29 cellular contexts compared by ENCODE assay signal in genomic region chr11:43927070-43927469, GRCh38. TPM values are rescaled to one million over a fixed set of nuclear protein-coding genes. Genes with fewer than 3 reads are reported as not detected.
DNase-seq lines count a peak whose midpoint lies in the region; ATAC-seq and TF ChIP-seq lines count a peak whose summit lies in the region.
"Had no signal": no experiment of that assay in that cellular context is flagged by ENCODE, and none has a peak within 500 bp of the region (broad histone marks: within the 10 kb centered on the region; RNA-seq: fewer than 3 reads in every experiment).

No MANE protein-coding gene starts in this region.

- H3K27ac Mint-ChIP-seq in H9 = peak overlapping the region in 2 of 3 experiments; percentile 27 to 37; a peak in 1 of 7 replicates
- H3K27ac Mint-ChIP-seq: CD4-positive, alpha-beta memory T cell; HFFc6 had no signal

- H4K5ac ChIP-seq in H9 (ENCODE audit: insufficient read length, low read depth, low read length) = no peak overlapping the region

- no peaks in the 10 kb centered on the region for H4K20me1 ChIP-seq in H9 (ENCODE audit: control insufficient read depth, insufficient read depth, insufficient read length)
- H4K20me1 ChIP-seq: BLaER1 treated with 17β-estradiol and CSF1 and Interleukin-3, amounts not matched to agents 10 nM and 100 nM had no signal

- H3K27me3 ChIP-seq in H9 (ENCODE audit: insufficient read depth, low read length) = no peaks in the 10 kb centered on the region
- no peaks in the 10 kb centered on the region for H3K27me3 ChIP-seq in SJSA1 (replicated peaks)
- H3K27me3 ChIP-seq in testis = no peaks in the 10 kb centered on the region
- H3K27me3 ChIP-seq in right cardiac atrium (ENCODE audit: control insufficient read depth, insufficient read depth) = no peaks in the 10 kb centered on the region
- no peaks in the 10 kb centered on the region for H3K27me3 ChIP-seq in Peyer's patch
- H3K27me3 ChIP-seq: BLaER1 treated with 17β-estradiol and CSF1 and Interleukin-3, amounts not matched to agents 10 nM and 100 nM had no signal

- H3K27ac ChIP-seq in H9 (ENCODE audit: insufficient read length, low read depth, low read length) (no peak overlapping the region), SJSA1 (peak overlapping the region; percentile 61), coronary artery (peak overlapping the region; percentile 91 to 94), testis (peak overlapping the region; percentile 81 to 94), right cardiac atrium (ENCODE audit: low read length) (no peak overlapping the region), Peyer's patch (peak overlapping the region in 1 of 4 donors; percentile 85)
- H3K27ac ChIP-seq: BLaER1 treated with 17β-estradiol and CSF1 and Interleukin-3, amounts not matched to agents 10 nM and 100 nM; GM23248; HL-60; PC-9 had no signal

- H3K4me1 ChIP-seq in H9 (ENCODE audit: insufficient read depth, low read length) (peaks cover 3% of the 10 kb centered on the region; the same call in 1 of the 2 replicates), SJSA1 (replicated peaks) (peaks cover 96% of the 10 kb centered on the region), testis (peaks cover 76% of the 10 kb centered on the region), right cardiac atrium (ENCODE audit: control insufficient read depth, insufficient read depth, low read length) (peaks cover 15% of the 10 kb centered on the region), Peyer's patch (peaks cover 0 to 32% (median 3%) of the 10 kb centered on the region in 4 donors)

- H3K27me3 Mint-ChIP-seq in H9 (ENCODE audit: low read depth) = no peaks in the 10 kb centered on the region
- H3K27me3 Mint-ChIP-seq: CD4-positive, alpha-beta memory T cell had no signal

- no peak overlapping the region for H4K8ac ChIP-seq in H9 (replicated peaks; ENCODE audit: insufficient read length, low read depth, low read length)

- H3K4me1 Mint-ChIP-seq in H9 = peaks cover 27 to 62% of the 10 kb centered on the region in 2 experiments

- H3K23ac ChIP-seq in H9 (ENCODE audit: insufficient read length, low read depth, low read length) = no peak overlapping the region

- H3K9ac ChIP-seq in H9 (ENCODE audit: extremely low read depth, insufficient read length, low read length) = no peak overlapping the region
- H3K9ac ChIP-seq: BLaER1 treated with 17β-estradiol and CSF1 and Interleukin-3, amounts not matched to agents 10 nM and 100 nM; GM23248 had no signal

- no peak overlapping the region for H3K18ac ChIP-seq in H9 (ENCODE audit: insufficient read length, low read depth, low read length)

- no peak overlapping the region for H4K91ac ChIP-seq in H9 (ENCODE audit: insufficient read length, low read depth, low read length)

- no peak overlapping the region for H3T11ph ChIP-seq in H9 (ENCODE audit: low read length)

- WGBS in H9 (ENCODE audit: extremely low coverage, insufficient read length, low lambda C conversion rate) = no CpG with 5 or more reads among the region's 2 CpGs
- WGBS in testis, 2 donors = 80 to 89% methylated on average over 2 of the region's 2 CpGs
- 94% methylated on average over 2 of the region's 2 CpGs for WGBS in right cardiac atrium

- H2BK5ac ChIP-seq in H9 (ENCODE audit: insufficient read length, low read length) = no peak overlapping the region

- no peak overlapping the region for H2BK15ac ChIP-seq in H9 (ENCODE audit: low read depth, low read length)

- H2AFZ ChIP-seq in H9 (ENCODE audit: low read length) = no peak overlapping the region
- H2AFZ ChIP-seq: GM23248, PC-9 had no signal

- no peak overlapping the region for H3K4me3 Mint-ChIP-seq in H9
- H3K4me3 Mint-ChIP-seq: CD4-positive, alpha-beta memory T cell; HFFc6 had no signal

- no peaks in the 10 kb centered on the region for H3K23me2 ChIP-seq in H9 (ENCODE audit: insufficient read length, low read depth, low read length, poor library complexity, severe bottlenecking)

- H3K36me3 Mint-ChIP-seq in H9 (ENCODE audit: insufficient read depth in 1 of 3, low read depth in 3 of 3) = no peaks in the 10 kb centered on the region

- no peak overlapping the region for H3K4ac ChIP-seq in H9 (ENCODE audit: low read depth, low read length)

- H3K36me3 ChIP-seq in SJSA1 = no peaks in the 10 kb centered on the region; the same call in 1 of the 2 replicates
- no peaks in the 10 kb centered on the region for H3K36me3 ChIP-seq in testis (ENCODE audit: low read depth, missing control alignments)
- no peaks in the 10 kb centered on the region for H3K36me3 ChIP-seq in Peyer's patch
- H3K36me3 ChIP-seq: BLaER1 treated with 17β-estradiol and CSF1 and Interleukin-3, amounts not matched to agents 10 nM and 100 nM had no signal

- no peak overlapping the region for H3K56ac ChIP-seq in H9 (ENCODE audit: insufficient read length, low read depth, low read length)

- TF ChIP-seq POLR2A in testis (IDR thresholded peaks at IDR 0.05) = no peak
- TF ChIP-seq POLR2A in Peyer's patch (IDR thresholded peaks at IDR 0.05) = no peak

- no peaks in the 10 kb centered on the region for H3K9me3 ChIP-seq in H9 (ENCODE audit: control insufficient read depth, low read depth, low read length)
- H3K9me3 ChIP-seq in SJSA1 (replicated peaks) = no peaks in the 10 kb centered on the region
- H3K9me3 ChIP-seq in testis = no peaks in the 10 kb centered on the region
- H3K9me3 ChIP-seq in right cardiac atrium (ENCODE audit: control insufficient read depth, low read length) = no peaks in the 10 kb centered on the region
- no peaks in the 10 kb centered on the region for H3K9me3 ChIP-seq in Peyer's patch
- H3K9me3 ChIP-seq: BLaER1 treated with 17β-estradiol and CSF1 and Interleukin-3, amounts not matched to agents 10 nM and 100 nM had no signal

- H2BK20ac ChIP-seq in H9 (ENCODE audit: low read depth, low read length, poor library complexity, severe bottlenecking) = no peak overlapping the region

- TF ChIP-seq CTCF in H9 (conservative IDR thresholded peaks at IDR 0.05) (no peak), coronary artery (IDR thresholded peaks at IDR 0.05) (no peak), testis (IDR thresholded peaks at IDR 0.05) (no peak), Peyer's patch (IDR thresholded peaks at IDR 0.05) (no peak)

- no peak overlapping the region for H3K14ac ChIP-seq in H9 (ENCODE audit: insufficient read depth, low read length)

- no peaks in the 10 kb centered on the region for H3K79me1 ChIP-seq in H9 (ENCODE audit: insufficient read depth, low read depth, low read length, poor library complexity, severe bottlenecking)

- H3K4me3 ChIP-seq in SJSA1 (no peak overlapping the region), coronary artery (no peak overlapping the region), testis (no peak overlapping the region), right cardiac atrium (ENCODE audit: low read length) (no peak overlapping the region), Peyer's patch (no peak overlapping the region)
- H3K4me3 ChIP-seq: BLaER1 treated with 17β-estradiol and CSF1 and Interleukin-3, amounts not matched to agents 10 nM and 100 nM; GM23248; PC-9 had no signal

- intact Hi-C loops in testis (cut with DNase I; ENCODE audit: low total_unique reads) (no loop called here), right cardiac atrium (cut with DNase I) (no loop called here)

- DNase-seq in H9 (no peak), SJSA1 (ENCODE audit: low read depth in 1 of 2, low spot score in 2 of 2) (peak in 1 of 2 experiments; percentile 89), coronary artery (ENCODE audit: low spot score) (peak; percentile 3), testis (no peak), right cardiac atrium (no peak), A172 (ENCODE audit: low spot score) (no peak), Peyer's patch (no peak)
- DNase-seq: CD4-positive, alpha-beta memory T cell; COR-L47; DMS53; GM23248; H7; HFFc6; KBM-7; MV-4-11; NCI-H1105; NCI-H1436 treated with DMSO at 0.1 percent for 48 hours; NCI-H1930; NCI-H2107; NCI-H524 treated with DMSO at 0.1 percent for 48 hours; NCI-H774; PC-9; Right ventricle myocardium superior; RPMI8226 had no signal

- H2BK120ac ChIP-seq in H9 (ENCODE audit: low read depth, low read length, poor library complexity, severe bottlenecking) = no peak overlapping the region

- H2AK5ac ChIP-seq in H9 (ENCODE audit: insufficient read length, low read length) = no peak overlapping the region

- no peak for ATAC-seq in right cardiac atrium

- no peaks in the 10 kb centered on the region for H3K9me3 Mint-ChIP-seq in H9
- H3K9me3 Mint-ChIP-seq: CD4-positive, alpha-beta memory T cell; HFFc6 had no signal

- no peak overlapping the region for H3K4me2 ChIP-seq in H9 (ENCODE audit: insufficient read depth, insufficient read length, low read length)
- H3K4me2 ChIP-seq: BLaER1 treated with 17β-estradiol and CSF1 and Interleukin-3, amounts not matched to agents 10 nM and 100 nM; PC-9 had no signal

- H3K79me2 ChIP-seq in H9 (ENCODE audit: insufficient read depth, low read length) = no peaks in the 10 kb centered on the region

- H2BK12ac ChIP-seq in H9 (ENCODE audit: insufficient read length, low read depth, low read length) = no peak overlapping the region

RNA-seq across cellular contexts. Expression of gene C11orf96, which starts 15.4 kb away (rescaled TPM):
- total RNA-seq in H9 (2021) (1.3 and 1.4 TPM in 2 replicates), testis (100 to 1,000 TPM; 207 TPM), right cardiac atrium (100 to 1,000 TPM in 1 of 4 donors, 10 to 100 TPM in 3; 26.5 to 107 (median 36.5) TPM), Peyer's patch (10 to 100 TPM in 3 of 4 donors, 1 to 10 TPM in 1; 4.9 to 82.5 (median 31.6) TPM)
- total RNA-seq in SJSA1 (2014; rRNA removed; shearing (Covaris generic)) = 345 and 479 TPM in 2 replicates
- polyA plus RNA-seq in testis (ENCODE audit: insufficient read depth, low read depth, low replicate concordance) (67.4 TPM), right cardiac atrium (68.0 TPM)
- 0.36 and 0.53 TPM in 2 replicates for total RNA-seq in A172 (2014; rRNA removed; shearing (Covaris generic))
- total RNA-seq: G401, LHCN-M2, MCF 10A, PC-9 had no signal
- polyA plus RNA-seq: CD4-positive, alpha-beta memory T cell had no signal

RNA-seq across cellular contexts. Expression of gene ALKBH3, which starts 46.4 kb away (rescaled TPM):
- total RNA-seq in H9 (2021) (18.8 and 22.2 TPM in 2 replicates), testis (10 to 100 TPM; 39.9 to 45.8 TPM), right cardiac atrium (10 to 100 TPM; 15.1 to 18.6 (median 17.4) TPM), Peyer's patch (10 to 100 TPM; 24.4 to 83.3 (median 28.2) TPM)
- total RNA-seq in SJSA1 (2014; rRNA removed; shearing (Covaris generic)) = 78.0 and 127 TPM in 2 replicates
- polyA plus RNA-seq in testis (ENCODE audit: insufficient read depth, low read depth, low replicate concordance) (45.4 TPM), right cardiac atrium (17.4 TPM)
- 67.7 and 76.6 TPM in 2 replicates for total RNA-seq in A172 (2014; rRNA removed; shearing (Covaris generic))

Comparison
In these comparisons a context has a peak if more than half of its experiments do, and no peak if none do; other contexts are left out.
1. H3K27ac ChIP-seq: peak in SJSA1 (single experiment), coronary artery (2 of 2) and testis (2 of 2); none in H9 (single experiment) and right cardiac atrium (single experiment).